14 cellular contexts compared by ENCODE assay signal in genomic region chr1:13703558-13704485, GRCh38. TPM values are rescaled to one million over a fixed set of nuclear protein-coding genes. Genes with fewer than 3 reads are reported as not detected.
DNase-seq lines count a peak whose midpoint lies in the region; ATAC-seq, FAIRE-seq and TF ChIP-seq lines count a peak whose summit lies in the region.
"Had no signal": no experiment of that assay in that cellular context is flagged by ENCODE, and none has a peak within 500 bp of the region (broad histone marks: within the 10 kb centered on the region; RNA-seq: fewer than 3 reads in every experiment).

No MANE protein-coding gene starts in this region.

- H3K36me3 ChIP-seq in Loucy (ENCODE audit: insufficient read depth, low read length) (no peaks in the 10 kb centered on the region), GM12878 (ENCODE audit: control insufficient read depth in 2 of 2, insufficient read depth in 2 of 2, low read length in 1 of 2) (no peaks in the 10 kb centered on the region)

- peak overlapping the region; percentile 85 for H3K27ac Mint-ChIP-seq in activated CD4-positive, alpha-beta T cell treated with anti-CD3 and anti-CD28 coated beads for 36 hours
- no peak overlapping the region for H3K27ac Mint-ChIP-seq in activated CD4-positive, alpha-beta T cell treated with anti-CD3 and anti-CD28 coated beads, Interleukin-2, amount 10 ng/mL, durations not matched to agents 24 days and 14 days
- H3K27ac Mint-ChIP-seq in stimulated activated effector memory CD8-positive, alpha-beta T cell treated with anti-CD3 and anti-CD28 coated beads, Interleukin-12 subunit alpha, Interleukin-12 subunit beta, amount 100 ng/mL, for 72 hours = peak overlapping the region; percentile 90
- H3K27ac Mint-ChIP-seq: dendritic cell treated with granulocyte-macrophage colony-stimulating factor and Interleukin-4, amounts not matched to agents 40 ng/mL and 50 ng/mL, for 4 days had no signal

- intact Hi-C loops in activated CD4-positive, alpha-beta T cell treated with anti-CD3 and anti-CD28 coated beads for 36 hours (cut with DNase I, micrococcal nuclease) = loop anchor here (5.0 to 10.0 kb wide), 3 partner anchors 43 to 1981 kb away; partner anchors contain the start of genes DDI2 (in 1 of the 2) and PLEKHM2 (in 1 of the 2)
- intact Hi-C loops in activated CD4-positive, alpha-beta T cell treated with anti-CD3 and anti-CD28 coated beads, Interleukin-2, amount 10 ng/mL, durations not matched to agents 24 days and 14 days (cut with micrococcal nuclease) = no loop called here
- intact Hi-C loops in GM12878 (cut with micrococcal nuclease; ENCODE audit: unreplicated experiment) (loop anchor here (1.0 to 5.0 kb wide), 3 partner anchors 27 to 48 kb away; no protein-coding TSS in a partner anchor), Right ventricle myocardium inferior (cut with DNase I) (no loop called here)

- H3K4me1 ChIP-seq in Loucy (ENCODE audit: insufficient read depth, low read length, poor library complexity, severe bottlenecking) = peaks cover 70% of the 10 kb centered on the region
- H3K4me1 ChIP-seq in GM12878 (ENCODE audit: control insufficient read depth, insufficient read depth, low read length) = peaks cover 22% of the 10 kb centered on the region

- BruUV-seq in GM12878 (replicated peaks; lab: Mats Ljungman, UMichigan) = no TSS peak

- no peaks in the 10 kb centered on the region for H3K9me2 ChIP-seq in Loucy (replicated peaks; ENCODE audit: low read depth, low read length)

- TF ChIP-seq CTCF in Loucy (conservative IDR thresholded peaks at IDR 0.05; ENCODE audit: low read length) (no peak; the same call in 1 of the 2 replicates), GM12878 (IDR thresholded peaks at IDR 0.05 in 2 of 3, conservative IDR thresholded peaks at IDR 0.05 in 1 of 3; ENCODE audit: control insufficient read depth in 2 of 3, extremely low read depth in 1 of 3, insufficient read depth in 1 of 3, low read depth in 3 of 3, low read length in 3 of 3) (0 out of 6 replicates have a peak, but pooled peaks of 1 of the 3 experiments have one; percentile 6)

- peaks cover 7% of the 10 kb centered on the region for H4K20me1 ChIP-seq in Loucy (ENCODE audit: insufficient read depth, low read length, poor library complexity, severe bottlenecking)
- H4K20me1 ChIP-seq in GM12878 (ENCODE audit: control insufficient read depth, insufficient read depth) = no peaks in the 10 kb centered on the region

- H3K27ac ChIP-seq in GM12878 (ENCODE audit: control insufficient read depth, insufficient read depth) = peak overlapping the region; percentile 96
- H3K27ac ChIP-seq: RWPE1 had no signal

- H3K9ac ChIP-seq in Loucy (ENCODE audit: low read depth, low read length, poor library complexity, severe bottlenecking) = peak overlapping the region; percentile 89
- peak overlapping the region; percentile 90 for H3K9ac ChIP-seq in GM12878 (ENCODE audit: control insufficient read depth, insufficient read depth, low read length)

- no peaks in the 10 kb centered on the region for H3K27me3 Mint-ChIP-seq in activated CD4-positive, alpha-beta T cell treated with anti-CD3 and anti-CD28 coated beads for 36 hours
- no peaks in the 10 kb centered on the region for H3K27me3 Mint-ChIP-seq in activated CD4-positive, alpha-beta T cell treated with anti-CD3 and anti-CD28 coated beads, Interleukin-2, amount 10 ng/mL, durations not matched to agents 24 days and 14 days
- H3K27me3 Mint-ChIP-seq: dendritic cell treated with granulocyte-macrophage colony-stimulating factor and Interleukin-4, amounts not matched to agents 40 ng/mL and 50 ng/mL, for 4 days had no signal

- H3K4me1 Mint-ChIP-seq in activated CD4-positive, alpha-beta T cell treated with anti-CD3 and anti-CD28 coated beads for 36 hours = peaks cover 72% of the 10 kb centered on the region
- H3K4me1 Mint-ChIP-seq in activated CD4-positive, alpha-beta T cell treated with anti-CD3 and anti-CD28 coated beads, Interleukin-2, amount 10 ng/mL, durations not matched to agents 24 days and 14 days = peaks cover 43% of the 10 kb centered on the region
- peaks cover 37% of the 10 kb centered on the region for H3K4me1 Mint-ChIP-seq in stimulated activated effector memory CD8-positive, alpha-beta T cell treated with anti-CD3 and anti-CD28 coated beads, Interleukin-12 subunit alpha, Interleukin-12 subunit beta, amount 100 ng/mL, for 72 hours

- FAIRE-seq in GM12878 (lab: Jason Lieb, UNC) = no peak

- no peak overlapping the region for H2AFZ ChIP-seq in Loucy (ENCODE audit: low read length)
- no peak overlapping the region; the same call in 1 of the 2 replicates for H2AFZ ChIP-seq in GM12878 (ENCODE audit: control insufficient read depth, low read depth, low read length)

- RAD21 ChIA-PET in GM12878 (lab: Charles Lee; ENCODE audit: unreplicated experiment) = interaction anchor here (1.1 to 17.5 kb wide), 5 partner anchors 9 to 50 kb away, joined by 3 to 367 read pairs (median 10); no protein-coding TSS in a partner anchor

- H3K36me3 Mint-ChIP-seq in activated CD4-positive, alpha-beta T cell treated with anti-CD3 and anti-CD28 coated beads for 36 hours (ENCODE audit: low read depth) = peaks cover 18% of the 10 kb centered on the region
- peaks cover 16% of the 10 kb centered on the region for H3K36me3 Mint-ChIP-seq in activated CD4-positive, alpha-beta T cell treated with anti-CD3 and anti-CD28 coated beads, Interleukin-2, amount 10 ng/mL, durations not matched to agents 24 days and 14 days (ENCODE audit: low read depth)
- peaks cover 5% of the 10 kb centered on the region for H3K36me3 Mint-ChIP-seq in stimulated activated effector memory CD8-positive, alpha-beta T cell treated with anti-CD3 and anti-CD28 coated beads, Interleukin-12 subunit alpha, Interleukin-12 subunit beta, amount 100 ng/mL, for 72 hours

- DNase-seq in activated CD4-positive, alpha-beta T cell treated with anti-CD3 and anti-CD28 coated beads for 36 hours = no peak
- DNase-seq in activated CD4-positive, alpha-beta T cell treated with anti-CD3 and anti-CD28 coated beads, Interleukin-2, amount 10 ng/mL, durations not matched to agents 24 days and 14 days = no peak
- DNase-seq in GM12878 (ENCODE audit: low read depth, low spot score) (no peak), Right ventricle myocardium inferior (ENCODE audit: missing footprints) (no peak)
- no peak for DNase-seq in stimulated activated effector memory CD8-positive, alpha-beta T cell treated with anti-CD3 and anti-CD28 coated beads, Interleukin-12 subunit alpha, Interleukin-12 subunit beta, amount 100 ng/mL, for 72 hours (ENCODE audit: low spot score in 2 of 2)
- DNase-seq: DMS 273 treated with DMSO at 0.1 percent for 48 hours, IMR-90, NCI-H1694 treated with DMSO at 0.1 percent for 48 hours had no signal

- in situ Hi-C loops in GM12878 (cut with MboI) = loop anchor here (25.0 kb wide), 1 partner anchor 1642 kb away; the partner anchor contains the start of gene TNFRSF8

- 0 out of 2 replicates have a peak, but pooled peaks cover 6% of the 10 kb centered on the region for H3F3A ChIP-seq in Loucy (ENCODE audit: low read depth)

- peaks cover 3% of the 10 kb centered on the region for H3K9me3 Mint-ChIP-seq in activated CD4-positive, alpha-beta T cell treated with anti-CD3 and anti-CD28 coated beads for 36 hours (ENCODE audit: low read depth)
- H3K9me3 Mint-ChIP-seq in activated CD4-positive, alpha-beta T cell treated with anti-CD3 and anti-CD28 coated beads, Interleukin-2, amount 10 ng/mL, durations not matched to agents 24 days and 14 days = peaks cover 4% of the 10 kb centered on the region
- no peaks in the 10 kb centered on the region for H3K9me3 Mint-ChIP-seq in stimulated activated effector memory CD8-positive, alpha-beta T cell treated with anti-CD3 and anti-CD28 coated beads, Interleukin-12 subunit alpha, Interleukin-12 subunit beta, amount 100 ng/mL, for 72 hours

- H3K4me2 ChIP-seq in Loucy (ENCODE audit: low read depth, low read length, poor library complexity, severe bottlenecking) = peak overlapping the region; percentile 79
- peak overlapping the region; percentile 79 for H3K4me2 ChIP-seq in GM12878 (ENCODE audit: control insufficient read depth, insufficient read depth)

- H3K4me3 Mint-ChIP-seq in activated CD4-positive, alpha-beta T cell treated with anti-CD3 and anti-CD28 coated beads for 36 hours = peak overlapping the region; percentile 62
- H3K4me3 Mint-ChIP-seq in activated CD4-positive, alpha-beta T cell treated with anti-CD3 and anti-CD28 coated beads, Interleukin-2, amount 10 ng/mL, durations not matched to agents 24 days and 14 days = no peak overlapping the region
- peak overlapping the region; percentile 90 for H3K4me3 Mint-ChIP-seq in stimulated activated effector memory CD8-positive, alpha-beta T cell treated with anti-CD3 and anti-CD28 coated beads, Interleukin-12 subunit alpha, Interleukin-12 subunit beta, amount 100 ng/mL, for 72 hours
- H3K4me3 Mint-ChIP-seq: dendritic cell treated with granulocyte-macrophage colony-stimulating factor and Interleukin-4, amounts not matched to agents 40 ng/mL and 50 ng/mL, for 4 days had no signal

- CTCF ChIA-PET in activated CD4-positive, alpha-beta T cell treated with anti-CD3 and anti-CD28 coated beads for 36 hours (lab: Charles Lee) = interaction anchor here (0.9 to 3.2 kb wide), 5 partner anchors 9 to 30 kb away, joined by 3 to 19 read pairs (median 3); no protein-coding TSS in a partner anchor
- CTCF ChIA-PET in GM12878 (lab: Yijun Ruan, JAX) = interaction anchor here (0.6 to 10.6 kb wide), 8 partner anchors 9 to 49 kb away, joined by 3 to 212 read pairs (median 3); no protein-coding TSS in a partner anchor

- TF ChIP-seq POLR2A in GM12878 (IDR thresholded peaks at IDR 0.05; ENCODE audit: low read depth, low read length) = no peak

- TF ChIP-seq RAD21 in GM12878 (IDR thresholded peaks at IDR 0.05; ENCODE audit: insufficient read depth, low read depth, low read length) = no peak

- WGBS in GM12878 (ENCODE audit: insufficient coverage, insufficient replicate concordance, low lambda C conversion rate, missing lambda C conversion rate) = 67% methylated on average over 9 of the region's 9 CpGs

- POLR2A ChIA-PET in activated CD4-positive, alpha-beta T cell treated with anti-CD3 and anti-CD28 coated beads for 36 hours (lab: Charles Lee) = interaction anchor here (1.0 kb wide), 1 partner anchor 20 kb away, joined by 3 read pairs; no protein-coding TSS in a partner anchor
- POLR2A ChIA-PET in GM12878 (lab: Charles Lee) = interaction anchor here (0.6 to 5.1 kb wide), 9 partner anchors 9 to 46 kb away, joined by 3 to 60 read pairs (median 9); no protein-coding TSS in a partner anchor

- no peak for ATAC-seq in activated CD4-positive, alpha-beta T cell treated with anti-CD3 and anti-CD28 coated beads for 36 hours
- ATAC-seq in GM12878 = no peak
- ATAC-seq in stimulated activated effector memory CD8-positive, alpha-beta T cell treated with anti-CD3 and anti-CD28 coated beads, Interleukin-12 subunit alpha, Interleukin-12 subunit beta, amount 100 ng/mL, for 72 hours = no peak
- no peak for ATAC-seq in Right ventricle myocardium inferior
- no peak for ATAC-seq in GM21447 (IDR thresholded peaks at IDR 0.05; ENCODE audit: unreplicated experiment)
- ATAC-seq in GM18873 (IDR thresholded peaks at IDR 0.05; ENCODE audit: low FRiP score, unreplicated experiment) = no peak

- H3K79me2 ChIP-seq in Loucy (ENCODE audit: insufficient read depth, low read length) (peaks cover 93% of the 10 kb centered on the region), GM12878 (ENCODE audit: control insufficient read depth, insufficient read depth, low read length) (peaks cover 94% of the 10 kb centered on the region)

- SMC1A ChIA-PET in GM12878 (lab: Charles Lee; ENCODE audit: uncharacterized antibody, unreplicated experiment) = interaction anchor here (0.9 to 19.7 kb wide), 8 partner anchors 9 to 103 kb away, joined by 3 to 425 read pairs (median 14); no protein-coding TSS in a partner anchor

- H3K4me3 ChIP-seq in Loucy (ENCODE audit: low read length, poor library complexity, severe bottlenecking) (peak overlapping the region; percentile 98), GM12878 (peak overlapping the region; percentile 58)
- H3K4me3 ChIP-seq: lung had no signal

- H3K9me3 ChIP-seq in Loucy (ENCODE audit: insufficient read depth, low read depth, low read length) (no peaks in the 10 kb centered on the region), GM12878 (replicated peaks; ENCODE audit: control insufficient read depth, insufficient read depth, low read length) (no peaks in the 10 kb centered on the region)

- H3K27me3 ChIP-seq in Loucy (ENCODE audit: insufficient read depth, low read length, poor library complexity, severe bottlenecking) (no peaks in the 10 kb centered on the region), GM12878 (replicated peaks in 1 of 2; ENCODE audit: control insufficient read depth in 2 of 2, insufficient read depth in 2 of 2, low read length in 1 of 2) (no peaks in the 10 kb centered on the region)

- no peak for TF ChIP-seq EP300 in GM12878 (IDR thresholded peaks at IDR 0.05; ENCODE audit: borderline replicate concordance in 1 of 2, control insufficient read depth in 1 of 2, low read depth in 2 of 2, low read length in 2 of 2)

RNA-seq across cellular contexts. Expression of gene PRDM2, which starts 3.8 kb away (rescaled TPM):
- total RNA-seq in activated CD4-positive, alpha-beta T cell treated with anti-CD3 and anti-CD28 coated beads for 36 hours = 10 to 100 TPM; 36.2 to 46.7 TPM
- 44.5 and 45.9 TPM in 2 replicates for total RNA-seq in activated CD4-positive, alpha-beta T cell treated with anti-CD3 and anti-CD28 coated beads, Interleukin-2, amount 10 ng/mL, durations not matched to agents 24 days and 14 days
- total RNA-seq in GM12878 (2013; cell fraction: nucleolus; rRNA removed) = 168 and 185 TPM in 2 replicates
- total RNA-seq in GM12878 (2014; rRNA removed) (13.1 and 14.2 TPM in 2 replicates), GM12878 (2014; rRNA removed; fragmentation: Illumina TruSeq; extraction: Trizol) (21.7 and 24.3 TPM in 2 replicates), GM12878 (2021) (45.1 and 56.5 TPM in 2 replicates), Right ventricle myocardium inferior (33.7 TPM)
- polyA plus RNA-seq in GM12878 (2011; ENCODE audit: low read depth) = 22.8 TPM
- polyA plus RNA-seq in GM12878 (2011; rRNA removed) (26.1 and 26.3 TPM in 2 replicates), GM12878 (2014; fragmentation: Illumina TruSeq; extraction: Trizol) (36.1 and 40.1 TPM in 2 replicates), GM12878 (2014; fragmentation: Nextera tagmentation; extraction: Ambion mirVana) (1 to 10 TPM; 8.4 to 8.6 TPM), GM12878 (2014; rRNA removed) (25.8 and 30.8 TPM in 2 replicates), GM12878 (2016; fragmentation: Nextera tagmentation; extraction: Ambion mirVana) (10 to 100 TPM; 19.0 to 25.2 TPM)
- 15.5 and 17.1 TPM in 2 replicates for polyA plus RNA-seq in GM12878 (2011; cell fraction: cytosol; rRNA removed)
- 30.2 and 33.6 TPM in 2 replicates for polyA plus RNA-seq in GM12878 (2011; cell fraction: nucleus; rRNA removed)
- 29.8 and 30.5 TPM in 2 replicates for polyA plus RNA-seq in GM12878 (2012)
- polyA minus RNA-seq in GM12878 (2011; rRNA and poly(A)+ RNA removed) = 30.3 and 31.2 TPM in 2 replicates
- 18.5 and 19.5 TPM in 2 replicates for polyA minus RNA-seq in GM12878 (2011; cell fraction: cytosol; rRNA and poly(A)+ RNA removed)
- polyA minus RNA-seq in GM12878 (2011; cell fraction: nucleus; rRNA and poly(A)+ RNA removed) = 22.7 and 56.5 TPM in 2 replicates

Comparison
In these comparisons a context has a peak if more than half of its experiments do, and no peak if none do; other contexts are left out.
1. intact Hi-C loops: an anchor here in activated CD4-positive, alpha-beta T cell treated with anti-CD3 and anti-CD28 coated beads for 36 hours (5.0 to 10.0 kb wide) and GM12878 (1.0 to 5.0 kb wide); none called in activated CD4-positive, alpha-beta T cell treated with anti-CD3 and anti-CD28 coated beads, Interleukin-2, amount 10 ng/mL, durations not matched to agents 24 days and 14 days and Right ventricle myocardium inferior.